ENCODE assay signal across 14 cellular contexts in genomic region chr3:16102905-16103364, GRCh38.
A peak's percentile ranks its signal among the peaks of the same experiment; 100 is the strongest.
DNase-seq lines count a peak whose midpoint lies in the region; ATAC-seq, FAIRE-seq and TF ChIP-seq lines count a peak whose summit lies in the region.
"Had no signal": no experiment of that assay in that cellular context is flagged by ENCODE, and none has a peak within 500 bp of the region (broad histone marks: within the 10 kb centered on the region; RNA-seq: fewer than 3 reads in every experiment).

No MANE protein-coding gene starts in this region.

- no peaks in the 10 kb centered on the region for H3K9me1 ChIP-seq in K562 (ENCODE audit: control insufficient read depth, insufficient read depth, low read length)

- no peak for ATAC-seq in K562
- ATAC-seq in CD4-positive, alpha-beta T cell (ENCODE audit: poor library complexity), result no peak

- peaks cover 26% of the 10 kb centered on the region for H3K4me1 ChIP-seq in GM23248 (ENCODE audit: insufficient read depth)
- no peaks in the 10 kb centered on the region for H3K4me1 ChIP-seq in K562 (replicated peaks in 1 of 2; ENCODE audit: control insufficient read depth in 2 of 2, insufficient read depth in 2 of 2, low read length in 2 of 2)
- H3K4me1 ChIP-seq in right atrium auricular region, result no peaks in the 10 kb centered on the region
- H3K4me1 ChIP-seq in tibial artery, result peaks cover 0 to 26% (median 1%) of the 10 kb centered on the region in 4 donors

- H3K36me3 ChIP-seq in GM23248 (ENCODE audit: low read depth) (no peaks in the 10 kb centered on the region), K562 (ENCODE audit: control insufficient read depth, insufficient read depth, low read length) (no peaks in the 10 kb centered on the region), right atrium auricular region (no peaks in the 10 kb centered on the region), tibial artery (no peaks in the 10 kb centered on the region)

- TF ChIP-seq CTCF in K562 (IDR thresholded peaks at IDR 0.05 in 2 of 3, conservative IDR thresholded peaks at IDR 0.05 in 1 of 3; ENCODE audit: insufficient read depth in 2 of 3, low read depth in 1 of 3, low read length in 3 of 3) (no peak), right atrium auricular region (IDR thresholded peaks at IDR 0.05) (no peak), tibial artery (IDR thresholded peaks at IDR 0.05) (no peak)
- no peak for TF ChIP-seq CTCF in CD4-positive, alpha-beta T cell (IDR thresholded peaks at IDR 0.05)

- in situ Hi-C loops in GM23248 (cut with MboI), result no loop called here
- in situ Hi-C loops in K562 (cut with MboI), result no loop called here

- no peak for TF ChIP-seq RAD21 in K562 (CRISPR knock-in tag; conservative IDR thresholded peaks at IDR 0.05 in 1 of 2, IDR thresholded peaks at IDR 0.05 in 1 of 2)

- H3K27me3 ChIP-seq in GM23248 (replicated peaks; ENCODE audit: insufficient read depth), result no peaks in the 10 kb centered on the region
- no peaks in the 10 kb centered on the region; a peak in 1 of 5 replicates for H3K27me3 ChIP-seq in K562 (ENCODE audit: control insufficient read depth in 2 of 2, insufficient read depth in 2 of 2, low read length in 2 of 2)
- H3K27me3 ChIP-seq in right atrium auricular region, result no peaks in the 10 kb centered on the region
- H3K27me3 ChIP-seq in tibial artery, result no peaks in the 10 kb centered on the region
- H3K27me3 ChIP-seq in CD4-positive, alpha-beta T cell (ENCODE audit: control insufficient read depth, insufficient read depth, low read length), result no peaks in the 10 kb centered on the region

- H4K20me1 ChIP-seq in GM23248 (ENCODE audit: insufficient read depth), result no peaks in the 10 kb centered on the region
- H4K20me1 ChIP-seq in K562 (replicated peaks; ENCODE audit: control insufficient read depth, insufficient read depth, low read length), result no peaks in the 10 kb centered on the region

- H3K27ac Mint-ChIP-seq in CD4-positive, alpha-beta T cell, result no peak overlapping the region

- H3K9me3 ChIP-seq in GM23248 (ENCODE audit: low read depth), result no peaks in the 10 kb centered on the region
- H3K9me3 ChIP-seq in K562 (replicated peaks; ENCODE audit: control insufficient read depth, insufficient read depth, low read depth, low read length), result no peaks in the 10 kb centered on the region
- no peaks in the 10 kb centered on the region for H3K9me3 ChIP-seq in right atrium auricular region
- no peaks in the 10 kb centered on the region for H3K9me3 ChIP-seq in tibial artery
- H3K9me3 ChIP-seq in CD4-positive, alpha-beta T cell (ENCODE audit: control insufficient read depth, low read length), result no peaks in the 10 kb centered on the region

- no peak overlapping the region for H3K4me3 Mint-ChIP-seq in CD4-positive, alpha-beta T cell

- peak overlapping the region; percentile 22; the same call in 1 of the 2 replicates for H3K4me3 ChIP-seq in GM23248
- no peak overlapping the region for H3K4me3 ChIP-seq in K562
- H3K4me3 ChIP-seq in right atrium auricular region, result no peak overlapping the region
- H3K4me3 ChIP-seq in tibial artery, result no peak overlapping the region

- no peaks in the 10 kb centered on the region for H3K79me2 ChIP-seq in GM23248 (ENCODE audit: insufficient read depth)
- no peaks in the 10 kb centered on the region for H3K79me2 ChIP-seq in K562 (ENCODE audit: control insufficient read depth, insufficient read depth, low read length)

- POLR2A ChIA-PET in K562 (lab: Yijun Ruan, JAX), result no interaction called here
- POLR2A ChIA-PET in CD4-positive, alpha-beta T cell (lab: Charles Lee), result no interaction called here

- no TSS peak for BruUV-seq in K562 (replicated peaks; lab: Mats Ljungman, UMichigan)

- no peak for FAIRE-seq in K562 (lab: Jason Lieb, UNC)
- FAIRE-seq: colon had no signal

- TF ChIP-seq POLR2A in K562 (conservative IDR thresholded peaks at IDR 0.05), result no peak

- H3K9me3 Mint-ChIP-seq in CD4-positive, alpha-beta T cell, result no peaks in the 10 kb centered on the region

- H2AFZ ChIP-seq in GM23248 (no peak overlapping the region), K562 (ENCODE audit: low read depth, low read length) (no peak overlapping the region)

- intact Hi-C loops in K562 (cut with micrococcal nuclease) (no loop called here), tibial artery (cut with DNase I; ENCODE audit: low total_unique reads) (no loop called here)
- intact Hi-C loops in CD4-positive, alpha-beta T cell (cut with DNase I, micrococcal nuclease), result no loop called here

- CTCF ChIA-PET in K562 (lab: Yijun Ruan, JAX; ENCODE audit: low intra/inter-chr PET ratio), result no interaction called here
- CTCF ChIA-PET in CD4-positive, alpha-beta T cell (lab: Charles Lee), result no interaction called here

- H3F3A ChIP-seq in GM23248 (ENCODE audit: insufficient read depth), result peaks cover 40% of the 10 kb centered on the region

- H3K27ac ChIP-seq in GM23248 (peak overlapping the region; percentile 90), K562 (ENCODE audit: extremely low read depth, low read depth, low read length) (no peak overlapping the region), right atrium auricular region (peak overlapping the region; percentile 57 to 63), tibial artery (peak overlapping the region; percentile 7 to 36)
- H3K27ac ChIP-seq in CD4-positive, alpha-beta T cell (ENCODE audit: low read depth, low read length), result no peak overlapping the region
- H3K27ac ChIP-seq: HL-60 had no signal

- H3K9ac ChIP-seq in GM23248 (peak overlapping the region; percentile 66), K562 (ENCODE audit: insufficient read depth in 1 of 2, low read depth in 2 of 2, low read length in 2 of 2) (no peak overlapping the region)

- H3K9me2 ChIP-seq in GM23248 (ENCODE audit: insufficient read depth), result 0 out of 2 replicates have a peak, but pooled peaks cover 5% of the 10 kb centered on the region

- H3K4me1 Mint-ChIP-seq in CD4-positive, alpha-beta T cell (ENCODE audit: low read depth), result no peaks in the 10 kb centered on the region

- no peak for TF ChIP-seq EP300 in K562 (IDR thresholded peaks at IDR 0.05; ENCODE audit: low read length)

- DNase-seq in GM23248 (peak; percentile 90), K562 (ENCODE audit: extremely low read depth in 1 of 4, low spot score in 3 of 4) (no peak), right atrium auricular region (ENCODE audit: low spot score) (no peak), tibial artery (no peak), amygdala (lab: John Stamatoyannopoulos, UW) (no peak), NCI-H446 (lab: John Stamatoyannopoulos, UW) (no peak)
- no peak for DNase-seq in CD4-positive, alpha-beta T cell
- no peak for DNase-seq in activated effector memory CD4-positive, alpha-beta T cell treated with Interleukin-2 at 50 U/mL for 16 hours
- DNase-seq: activated T-cell treated with anti-CD3 and anti-CD28 coated beads for 4 hours; GDM1; NCI-H1105 treated with DMSO at 0.1 percent for 48 hours; stimulated activated CD4-positive, alpha-beta T cell treated with anti-CD3 and anti-CD28 coated beads, Interleukin-4, amount 100 ng/mL, for 24 hours had no signal

- H3K4me2 ChIP-seq in GM23248 (ENCODE audit: unreplicated experiment) (peak overlapping the region; percentile 64), K562 (ENCODE audit: insufficient read depth, low read length) (no peak overlapping the region)

- H3K27me3 Mint-ChIP-seq in CD4-positive, alpha-beta T cell, result peaks cover 18% of the 10 kb centered on the region

- H3K36me3 Mint-ChIP-seq in CD4-positive, alpha-beta T cell (ENCODE audit: low read depth), result no peaks in the 10 kb centered on the region

TF ChIP-seq in K562, 482 proteins besides CTCF, POLR2A, EP300 and RAD21:
- TF ChIP-seq ATF3 (IDR thresholded peaks at IDR 0.05), result peak; percentile 34; the same call in 1 of the 2 replicates
- TF ChIP-seq ATF3 (CRISPR knock-in tag; conservative IDR thresholded peaks at IDR 0.05), result no peak
- TF ChIP-seq SIN3A (IDR thresholded peaks at IDR 0.05; ENCODE audit: borderline replicate concordance in 2 of 2, control insufficient read depth in 1 of 2, low read depth in 2 of 2, low read length in 2 of 2), result no peak
- no peak for TF ChIP-seq ZBTB17 (CRISPR knock-in tag; IDR thresholded peaks at IDR 0.05)

Comparison
In these comparisons a context has a peak if more than half of its experiments do, and no peak if none do; other contexts are left out.
1. H3K27ac ChIP-seq: peak in GM23248 (single experiment), right atrium auricular region (2 of 2) and tibial artery (2 of 2); none in K562 (single experiment) and CD4-positive, alpha-beta T cell (single experiment).